In genomic region chr13:77751513-77752456, GRCh38 we compare ENCODE assay signal across 7 cellular contexts. TPM values are rescaled to one million over a fixed set of nuclear protein-coding genes. Genes with fewer than 3 reads are reported as not detected.
DNase-seq lines count a peak whose midpoint lies in the region; ATAC-seq and TF ChIP-seq lines count a peak whose summit lies in the region.

No MANE protein-coding gene starts in this region.

- H3K4me1 ChIP-seq in PC-9 (replicated peaks; ENCODE audit: insufficient read depth) (no peaks in the 10 kb centered on the region), left ventricle myocardium inferior (peaks cover 9% of the 10 kb centered on the region)

- no peak overlapping the region for H3K4me3 ChIP-seq in PC-9
- H3K4me3 ChIP-seq in left ventricle myocardium inferior = no peak overlapping the region

- no peaks in the 10 kb centered on the region; the same call in 1 of the 2 replicates for H4K20me1 ChIP-seq in PC-9 (ENCODE audit: insufficient read depth)

- H3K27me3 ChIP-seq in PC-9 (ENCODE audit: insufficient read depth, low read depth) (no peaks in the 10 kb centered on the region), left ventricle myocardium inferior (ENCODE audit: low read depth) (no peaks in the 10 kb centered on the region)

- TF ChIP-seq CTCF in PC-9 (conservative IDR thresholded peaks at IDR 0.05) (peak; percentile 85), left ventricle myocardium inferior (IDR thresholded peaks at IDR 0.05; ENCODE audit: borderline replicate concordance) (peak; percentile 81)

- CTCF ChIA-PET in PC-9 (lab: Charles Lee) = interaction anchor here (0.6 kb wide), 1 partner anchor 158 kb away, joined by 4 read pairs; no protein-coding TSS in a partner anchor

- no peaks in the 10 kb centered on the region for H3K9me2 ChIP-seq in PC-9 (ENCODE audit: insufficient read depth)

- no peak overlapping the region for H3K4me2 ChIP-seq in PC-9

- BruUV-seq in PC-9 (replicated peaks; lab: Mats Ljungman, UMichigan) = no TSS peak

- H3K27ac ChIP-seq in PC-9 = no peak overlapping the region
- H3K27ac ChIP-seq in left ventricle myocardium inferior (replicated peaks) = no peak overlapping the region

- peaks cover 19% of the 10 kb centered on the region for H3K4me1 Mint-ChIP-seq in activated naive CD8-positive, alpha-beta T cell treated with anti-CD3 and anti-CD28 coated beads, Interleukin-2, amount 50 U/mL, for 24 hours

- no peak overlapping the region for H2AFZ ChIP-seq in PC-9

- H3K27ac Mint-ChIP-seq in activated naive CD8-positive, alpha-beta T cell treated with anti-CD3 and anti-CD28 coated beads, Interleukin-2, amount 50 U/mL, for 24 hours = peak overlapping the region; percentile 50

- H3K36me3 ChIP-seq in PC-9 (ENCODE audit: low read depth) (no peaks in the 10 kb centered on the region), left ventricle myocardium inferior (no peaks in the 10 kb centered on the region)

- H3K79me2 ChIP-seq in PC-9 (ENCODE audit: low read depth) = no peaks in the 10 kb centered on the region

- intact Hi-C loops in PC-9 (cut with micrococcal nuclease; ENCODE audit: unreplicated experiment) = loop anchor here (2.0 to 5.0 kb wide), 3 partner anchors 159 to 259 kb away; no protein-coding TSS in a partner anchor
- intact Hi-C loops in left ventricle myocardium inferior (cut with micrococcal nuclease) = loop anchor here (10.0 kb wide), 1 partner anchor 157 kb away; no protein-coding TSS in a partner anchor

- H3K27me3 Mint-ChIP-seq in activated naive CD8-positive, alpha-beta T cell treated with anti-CD3 and anti-CD28 coated beads, Interleukin-2, amount 50 U/mL, for 24 hours = no peaks in the 10 kb centered on the region

- no peaks in the 10 kb centered on the region for H3K9me3 ChIP-seq in PC-9 (ENCODE audit: insufficient read depth, low read depth)
- H3K9me3 ChIP-seq in left ventricle myocardium inferior (replicated peaks) = no peaks in the 10 kb centered on the region

- peaks cover 12% of the 10 kb centered on the region for H3K36me3 Mint-ChIP-seq in activated naive CD8-positive, alpha-beta T cell treated with anti-CD3 and anti-CD28 coated beads, Interleukin-2, amount 50 U/mL, for 24 hours (ENCODE audit: low read depth)

- DNase-seq in GDM1 (lab: John Stamatoyannopoulos, UW) = peak; percentile 22
- peak; percentile 20 for DNase-seq in HPDE6-E6E7 (ENCODE audit: extremely low spot score)
- peak; percentile 23 to 43 for DNase-seq in PC-9
- DNase-seq in activated naive CD8-positive, alpha-beta T cell treated with anti-CD3 and anti-CD28 coated beads, Interleukin-2, amount 50 U/mL, for 24 hours = peak; percentile 42
- no peak for DNase-seq in left ventricle myocardium inferior
- peak; percentile 67 for DNase-seq in retina

- POLR2A ChIA-PET in PC-9 (lab: Charles Lee; ENCODE audit: unreplicated experiment) = no interaction called here

- ATAC-seq in GM21390 (IDR thresholded peaks at IDR 0.05; ENCODE audit: unreplicated experiment) = peak; percentile 82
- peak; percentile 87 for ATAC-seq in activated naive CD8-positive, alpha-beta T cell treated with anti-CD3 and anti-CD28 coated beads, Interleukin-2, amount 50 U/mL, for 24 hours

- H3F3A ChIP-seq in PC-9 (ENCODE audit: insufficient read depth, low read depth) = no peaks in the 10 kb centered on the region

- peak overlapping the region; percentile 28 for H3K4me3 Mint-ChIP-seq in activated naive CD8-positive, alpha-beta T cell treated with anti-CD3 and anti-CD28 coated beads, Interleukin-2, amount 50 U/mL, for 24 hours

- no peaks in the 10 kb centered on the region for H3K9me3 Mint-ChIP-seq in activated naive CD8-positive, alpha-beta T cell treated with anti-CD3 and anti-CD28 coated beads, Interleukin-2, amount 50 U/mL, for 24 hours

RNA-seq across cellular contexts. Expression of gene SLAIN1, which starts 54.3 kb away (rescaled TPM):
- 2.3 and 2.4 TPM in 2 replicates for total RNA-seq in PC-9 (2021)
- total RNA-seq in left ventricle myocardium inferior = 8.0 TPM
